In genomic region chr1:58652351-58653184, GRCh38 we compare ENCODE assay signal across 8 cellular contexts.
DNase-seq lines count a peak whose midpoint lies in the region; ATAC-seq and TF ChIP-seq lines count a peak whose summit lies in the region.

No MANE protein-coding gene starts in this region.

- POLR2A ChIA-PET in AG04449 (lab: Yijun Ruan, JAX) = interaction anchor here (1.1 kb wide), 1 partner anchor 106 kb away, joined by 3 read pairs; the partner anchor contains the start of gene OMA1

- H3K4me3 ChIP-seq in AG04449 (ENCODE audit: low read depth, low read length) = no peak overlapping the region

- ATAC-seq in GM18505 (IDR thresholded peaks at IDR 0.05; ENCODE audit: unreplicated experiment) (peak; percentile 80), HG02943 (IDR thresholded peaks at IDR 0.05; ENCODE audit: low read depth, unreplicated experiment) (peak; percentile 87)

- peak; percentile 74 for TF ChIP-seq CTCF in AG04449 (IDR thresholded peaks at IDR 0.05; ENCODE audit: insufficient read depth, low read length, missing control alignments)

- CTCF ChIA-PET in AG04449 (lab: Yijun Ruan, JAX) = interaction anchor here (0.6 to 17.0 kb wide), 51 partner anchors 9 to 1062 kb away, joined by 3 to 441 read pairs (median 6); partner anchors contain the start of genes MYSM1 and OMA1

- DNase-seq in AG04449 (ENCODE audit: low read depth, low spot score) (peak; percentile 33), NCI-H1930 (lab: John Stamatoyannopoulos, UW) (peak; percentile 45 to 64), T-helper 22 cell (ENCODE audit: low read depth) (peak; percentile 3), brain pericyte (ENCODE audit: low read depth, low spot score) (peak; percentile 41), iPS-NIHi7 (ENCODE audit: extremely low spot score) (peak; percentile 73)
- peak; percentile 64 for DNase-seq in stimulated activated CD4-positive, alpha-beta T cell treated with anti-CD3 and anti-CD28 coated beads, Interleukin-15, amount 100 ng/mL, for 24 hours

- no peak for TF ChIP-seq POLR2A in GM18505 (IDR thresholded peaks at IDR 0.05; ENCODE audit: borderline replicate concordance, extremely low read depth, insufficient read depth, insufficient read length)

Comparison
In these comparisons a context has a peak if more than half of its experiments do, and no peak if none do; other contexts are left out.
1. DNase-seq: peak in every context shown above with its lines; median percentile 73 in iPS-NIHi7; 64 in stimulated activated CD4-positive, alpha-beta T cell treated with anti-CD3 and anti-CD28 coated beads, Interleukin-15, amount 100 ng/mL, for 24 hours; 54 in NCI-H1930; 41 in brain pericyte; 33 in AG04449; 3 in T-helper 22 cell.